16 cellular contexts compared by ENCODE assay signal in the genomic region with DNA sequence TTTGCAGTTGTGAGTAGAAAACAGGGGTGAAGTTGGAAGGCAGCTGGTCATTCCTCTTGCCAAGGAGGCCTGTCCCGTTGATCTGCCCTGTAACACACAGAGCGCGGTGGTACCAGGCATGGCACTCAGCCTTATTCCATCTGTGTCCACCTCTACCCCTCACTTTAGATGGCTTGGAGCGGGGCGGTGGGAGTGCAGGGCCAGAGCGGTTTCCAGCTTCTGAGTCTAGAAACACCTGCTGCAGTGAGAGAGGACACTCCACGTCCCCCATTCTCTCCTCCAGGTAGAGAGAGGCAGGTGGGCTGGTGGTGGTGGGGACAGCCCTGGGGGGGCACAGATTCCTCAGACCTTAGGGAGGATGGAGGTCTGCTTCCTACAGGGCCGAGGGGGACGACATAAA. TPM values are rescaled to one million over a fixed set of nuclear protein-coding genes. Genes with fewer than 3 reads are reported as not detected.
DNase-seq lines count a peak whose midpoint lies in the region; ATAC-seq and TF ChIP-seq lines count a peak whose summit lies in the region.
"Had no signal": no experiment of that assay in that cellular context is flagged by ENCODE, and none has a peak within 500 bp of the region (broad histone marks: within the 10 kb centered on the region; RNA-seq: fewer than 3 reads in every experiment).

No MANE protein-coding gene starts in this region.

- H3K27ac ChIP-seq in heart left ventricle (no peak overlapping the region), KOPT-K1 (ENCODE audit: low read depth, low read length, poor library complexity, severe bottlenecking) (peak overlapping the region; percentile 51), testis (no peak overlapping the region)

- TF ChIP-seq CTCF in heart left ventricle (IDR thresholded peaks at IDR 0.05) (no peak), mucosa of descending colon (IDR thresholded peaks at IDR 0.05) (no peak), testis (IDR thresholded peaks at IDR 0.05) (no peak)

- H3K4me1 ChIP-seq in heart left ventricle = peaks cover 0 to 19% (median 3%) of the 10 kb centered on the region in 12 donors
- no peaks in the 10 kb centered on the region for H3K4me1 ChIP-seq in mucosa of descending colon (ENCODE audit: low read depth)
- peaks cover 15% of the 10 kb centered on the region for H3K4me1 ChIP-seq in testis

- H3K27me3 ChIP-seq in heart left ventricle (peaks cover 0 to 55% (median 33%) of the 10 kb centered on the region in 9 donors), testis (no peaks in the 10 kb centered on the region)

- no peak for DNase-seq in Right ventricle myocardium superior
- no peak for DNase-seq in heart left ventricle
- DNase-seq in mucosa of descending colon = peak in 2 of 3 donors; percentile 12 to 17
- peak; percentile 2 for DNase-seq in testis
- DNase-seq in NCI-H1105 (lab: John Stamatoyannopoulos, UW) = no peak
- DNase-seq: ACHN; CD4-positive, CD25-positive, alpha-beta regulatory T cell; COR-L47; KG1; NCI-H1417 treated with DMSO at 0.1 percent for 48 hours; NCI-H187 treated with DMSO at 0.1 percent for 48 hours; NCI-H226; NCI-H524 treated with DMSO at 0.1 percent for 48 hours had no signal

- H3K4me3 ChIP-seq in heart left ventricle (no peak overlapping the region), mucosa of descending colon (no peak overlapping the region), testis (no peak overlapping the region)

- TF ChIP-seq POLR2A in heart left ventricle (IDR thresholded peaks at IDR 0.05) (no peak), testis (IDR thresholded peaks at IDR 0.05) (no peak)

- no peaks in the 10 kb centered on the region for H3K9me3 ChIP-seq in heart left ventricle
- H3K9me3 ChIP-seq in KOPT-K1 (ENCODE audit: insufficient read depth, low read length, poor library complexity, severe bottlenecking) = no peaks in the 10 kb centered on the region
- no peaks in the 10 kb centered on the region for H3K9me3 ChIP-seq in mucosa of descending colon
- no peaks in the 10 kb centered on the region for H3K9me3 ChIP-seq in testis

- WGBS in heart left ventricle, 4 donors = 80 to 82% (median 81%) methylated on average over 9 of the region's 9 CpGs
- 77% methylated on average over 9 of the region's 9 CpGs; no CpG with 5 or more reads in 1 of the 2 donors for WGBS in testis, 2 donors

- intact Hi-C loops in Right ventricle myocardium superior (cut with DNase I) = no loop called here
- intact Hi-C loops in heart left ventricle (cut with DNase I) = no loop called here
- intact Hi-C loops in mucosa of descending colon (cut with DNase I, micrococcal nuclease) = no loop called here
- intact Hi-C loops in testis (cut with DNase I; ENCODE audit: low total_unique reads) = no loop called here

- ATAC-seq in Right ventricle myocardium superior (ENCODE audit: poor library complexity) = peak; percentile 7
- ATAC-seq in heart left ventricle = no peak
- ATAC-seq in mucosa of descending colon = no peak
- ATAC-seq in GM21423 (IDR thresholded peaks at IDR 0.05; ENCODE audit: unreplicated experiment) = no peak

- H3K36me3 ChIP-seq in heart left ventricle (no peaks in the 10 kb centered on the region), KOPT-K1 (ENCODE audit: insufficient read depth, low read length) (peaks cover 7% of the 10 kb centered on the region; the same call in 1 of the 2 replicates), mucosa of descending colon (ENCODE audit: low read depth) (no peaks in the 10 kb centered on the region), testis (ENCODE audit: low read depth, missing control alignments) (no peaks in the 10 kb centered on the region)

RNA-seq across cellular contexts. Expression of gene MUC20, which starts 40.3 kb away (rescaled TPM):
- total RNA-seq in Right ventricle myocardium superior (5.4 TPM), heart left ventricle (1 to 10 TPM in 7 of 9 donors, under 1 TPM in 2; 0.21 to 8.4 (median 3.2) TPM), mucosa of descending colon (100 to 1,000 TPM in 2 of 3 donors, 10 to 100 TPM in 1; 29.5 to 147 (median 112) TPM), testis (10 to 100 TPM; 13.8 to 16.2 TPM)
- polyA plus RNA-seq in heart left ventricle (1 to 10 TPM in 1 of 2 donors, under 1 TPM in 1; 0.53 to 3.2 TPM), testis (ENCODE audit: insufficient read depth, low read depth, low replicate concordance) (10.3 TPM)
- total RNA-seq: RPMI7951 had no signal

RNA-seq across cellular contexts. Expression of gene MUC4, which starts 50.7 kb away (rescaled TPM):
- total RNA-seq in Right ventricle myocardium superior (not detected), heart left ventricle (under 1 TPM in 2 of 9 donors, not detected in 7; 0.02 to 0.17 TPM), mucosa of descending colon (100 to 1,000 TPM; 170 to 415 (median 318) TPM), testis (1 to 10 TPM; 4.0 to 4.7 TPM)
- polyA plus RNA-seq in heart left ventricle (under 1 TPM in 1 of 2 donors, not detected in 1; 0.03 TPM), testis (ENCODE audit: insufficient read depth, low read depth, low replicate concordance) (1.8 TPM)
- total RNA-seq: CD4-positive, CD25-positive, alpha-beta regulatory T cell; RPMI7951 had no signal
- polyA plus RNA-seq: CD4-positive, CD25-positive, alpha-beta regulatory T cell had no signal

Comparison
In these comparisons a context has a peak if more than half of its experiments do, and no peak if none do; other contexts are left out.
1. DNase-seq: peak in mucosa of descending colon (2 of 3) and testis (single experiment); none in Right ventricle myocardium superior (single experiment), heart left ventricle (0 of 5) and NCI-H1105 (single experiment).
2. RNA of gene MUC4, which starts 50.7 kb away (total RNA-seq): 170 to 415 TPM in mucosa of descending colon; 4.0 to 4.7 TPM in testis, not detected in Right ventricle myocardium superior (single experiment) and 0.02 to 0.17 TPM in heart left ventricle; every median in the first group is over 10 times any median in the second.